10 cellular contexts compared by ENCODE assay signal in the genomic region with DNA sequence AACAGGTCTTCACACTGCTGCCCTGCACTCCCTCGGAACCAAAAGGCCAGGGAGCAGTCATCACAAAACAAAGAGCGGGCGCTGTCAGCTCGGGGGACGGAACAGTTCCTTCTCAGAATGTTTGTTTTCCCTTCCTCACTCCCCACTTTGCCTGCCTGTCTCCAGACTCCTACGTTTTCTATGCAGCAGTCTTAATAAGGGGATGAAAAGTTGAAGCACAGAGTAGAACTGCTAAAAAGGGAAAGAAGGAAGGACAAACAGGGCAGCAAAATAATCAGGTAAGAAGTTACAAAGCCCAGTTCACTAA. TPM values are rescaled to one million over a fixed set of nuclear protein-coding genes. Genes with fewer than 3 reads are reported as not detected.
DNase-seq lines count a peak whose midpoint lies in the region; ATAC-seq, FAIRE-seq and TF ChIP-seq lines count a peak whose summit lies in the region.
"Had no signal": no experiment of that assay in that cellular context is flagged by ENCODE, and none has a peak within 500 bp of the region (broad histone marks: within the 10 kb centered on the region; RNA-seq: fewer than 3 reads in every experiment).

No MANE protein-coding gene starts in this region.

- no peak for ATAC-seq in A549

- 6% methylated on average over 6 of the region's 6 CpGs for WGBS in A549 (ENCODE audit: missing lambda C conversion rate)

- TF ChIP-seq CTCF in A549 (IDR thresholded peaks at IDR 0.05): no peak
- no peak for TF ChIP-seq CTCF in Loucy (conservative IDR thresholded peaks at IDR 0.05; ENCODE audit: low read length)
- TF ChIP-seq CTCF in dorsolateral prefrontal cortex (IDR thresholded peaks at IDR 0.05 in 54 of 56, conservative IDR thresholded peaks at IDR 0.05 in 2 of 56; ENCODE audit: low read depth in 1 of 56, partially characterized antibody in 56 of 56): no peak

- intact Hi-C loops in dorsolateral prefrontal cortex (cut with DNase I): loop anchor here in 1 of 2 donors (5.0 kb wide), 1 partner anchor 40 kb away; no protein-coding TSS in a partner anchor

- peaks cover 36% of the 10 kb centered on the region for H3K27me3 ChIP-seq in Loucy (ENCODE audit: insufficient read depth, low read length, poor library complexity, severe bottlenecking)
- H3K27me3 ChIP-seq in dorsolateral prefrontal cortex: peaks cover 0 to 35% (median 0%) of the 10 kb centered on the region in 45 donors
- no peaks in the 10 kb centered on the region for H3K27me3 ChIP-seq in muscle layer of colon (ENCODE audit: control insufficient read depth in 1 of 2, insufficient read depth in 2 of 2, low read length in 2 of 2)

- H3K36me3 ChIP-seq in Loucy (ENCODE audit: insufficient read depth, low read length): no peaks in the 10 kb centered on the region
- H3K36me3 ChIP-seq in muscle layer of colon (ENCODE audit: insufficient read depth, low read length): no peaks in the 10 kb centered on the region

- peaks cover 10% of the 10 kb centered on the region; the same call in 1 of the 2 replicates for H3F3A ChIP-seq in Loucy (ENCODE audit: low read depth)

- TF ChIP-seq POLR2A in A549 (IDR thresholded peaks at IDR 0.05; ENCODE audit: low read length): no peak

- H3K79me2 ChIP-seq in Loucy (ENCODE audit: insufficient read depth, low read length): no peaks in the 10 kb centered on the region

- DNase-seq in A549 (ENCODE audit: low read depth in 1 of 2, low spot score in 1 of 2): no peak
- peak in 1 of 10 donors; percentile 22 for DNase-seq in dorsolateral prefrontal cortex
- DNase-seq in AG20443 (ENCODE audit: low spot score): no peak
- no peak for DNase-seq in stimulated activated CD4-positive, alpha-beta T cell treated with anti-CD3 and anti-CD28 coated beads, Interleukin-4, amount 100 ng/mL, for 4 hours
- DNase-seq in SHP77 treated with DMSO at 0.1 percent for 48 hours (lab: John Stamatoyannopoulos, UW): no peak
- DNase-seq in NCI-H510A treated with DMSO at 0.1 percent for 48 hours (lab: John Stamatoyannopoulos, UW): no peak
- DNase-seq: NCI-H1048 had no signal

- H3K9ac ChIP-seq in Loucy (ENCODE audit: low read depth, low read length, poor library complexity, severe bottlenecking) (no peak overlapping the region), muscle layer of colon (ENCODE audit: low read length) (peak overlapping the region; percentile 67)

- TF ChIP-seq EP300 in A549 (IDR thresholded peaks at IDR 0.05): no peak

- H3K4me1 ChIP-seq in A549 (peaks cover 16% of the 10 kb centered on the region), Loucy (ENCODE audit: insufficient read depth, low read length, poor library complexity, severe bottlenecking) (peaks cover 12% of the 10 kb centered on the region), muscle layer of colon (ENCODE audit: insufficient read depth, low read length) (peaks cover 17% of the 10 kb centered on the region)

- POLR2A ChIA-PET in A549 (lab: Yijun Ruan, JAX): no interaction called here

- H3K4me3 ChIP-seq in A549 (peak overlapping the region; percentile 82), Loucy (ENCODE audit: low read length, poor library complexity, severe bottlenecking) (peak overlapping the region; percentile 61), dorsolateral prefrontal cortex (peak overlapping the region; percentile 42 to 93 (median 77)), muscle layer of colon (ENCODE audit: low read depth in 1 of 2, low read length in 2 of 2) (peak overlapping the region; percentile 84 to 91)

- H3K9me2 ChIP-seq in Loucy (replicated peaks; ENCODE audit: low read depth, low read length): no peaks in the 10 kb centered on the region

- no peaks in the 10 kb centered on the region for H4K20me1 ChIP-seq in Loucy (ENCODE audit: insufficient read depth, low read length, poor library complexity, severe bottlenecking)

- H3K9me3 ChIP-seq in A549 (no peaks in the 10 kb centered on the region), Loucy (ENCODE audit: insufficient read depth, low read depth, low read length) (no peaks in the 10 kb centered on the region), muscle layer of colon (ENCODE audit: low read length) (no peaks in the 10 kb centered on the region)

- no peak for TF ChIP-seq RAD21 in A549 (conservative IDR thresholded peaks at IDR 0.05 in 1 of 2, IDR thresholded peaks at IDR 0.05 in 1 of 2)

- CTCF ChIA-PET in A549 (lab: Yijun Ruan, JAX): no interaction called here

- no peak for FAIRE-seq in A549 (lab: Jason Lieb, UNC)
- FAIRE-seq: endometrium had no signal

- H3K4me2 ChIP-seq in A549: peak overlapping the region; percentile 83
- peak overlapping the region; percentile 68 for H3K4me2 ChIP-seq in Loucy (ENCODE audit: low read depth, low read length, poor library complexity, severe bottlenecking)

- H2AFZ ChIP-seq in Loucy (ENCODE audit: low read length): peak overlapping the region; percentile 79

- H3K27ac ChIP-seq in A549 (peak overlapping the region; percentile 82 to 92), dorsolateral prefrontal cortex (peak overlapping the region in 51 of 59 donors; percentile 1 to 83 (median 62)), muscle layer of colon (ENCODE audit: low read depth, low read length) (peak overlapping the region; percentile 68)

TF ChIP-seq in A549, 52 proteins besides CTCF, POLR2A, EP300 and RAD21:
- TF ChIP-seq, protein P1, sequence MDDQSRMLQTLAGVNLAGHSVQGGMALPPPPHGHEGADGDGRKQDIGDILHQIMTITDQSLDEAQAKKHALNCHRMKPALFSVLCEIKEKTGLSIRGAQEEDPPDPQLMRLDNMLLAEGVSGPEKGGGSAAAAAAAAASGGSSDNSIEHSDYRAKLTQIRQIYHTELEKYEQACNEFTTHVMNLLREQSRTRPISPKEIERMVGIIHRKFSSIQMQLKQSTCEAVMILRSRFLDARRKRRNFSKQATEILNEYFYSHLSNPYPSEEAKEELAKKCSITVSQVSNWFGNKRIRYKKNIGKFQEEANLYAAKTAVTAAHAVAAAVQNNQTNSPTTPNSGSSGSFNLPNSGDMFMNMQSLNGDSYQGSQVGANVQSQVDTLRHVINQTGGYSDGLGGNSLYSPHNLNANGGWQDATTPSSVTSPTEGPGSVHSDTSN (IDR thresholded peaks at IDR 0.05): no peak
- TF ChIP-seq HOXB13 (CRISPR knock-in tag; IDR thresholded peaks at IDR 0.05; ENCODE audit: low read depth): no peak
- no peak for TF ChIP-seq ESRRA (IDR thresholded peaks at IDR 0.05; ENCODE audit: borderline replicate concordance, low read length)
- TF ChIP-seq JUN (IDR thresholded peaks at IDR 0.05): no peak
- no peak for TF ChIP-seq RCOR1 (IDR thresholded peaks at IDR 0.05; ENCODE audit: low read depth, low read length)
- TF ChIP-seq, protein P2, sequence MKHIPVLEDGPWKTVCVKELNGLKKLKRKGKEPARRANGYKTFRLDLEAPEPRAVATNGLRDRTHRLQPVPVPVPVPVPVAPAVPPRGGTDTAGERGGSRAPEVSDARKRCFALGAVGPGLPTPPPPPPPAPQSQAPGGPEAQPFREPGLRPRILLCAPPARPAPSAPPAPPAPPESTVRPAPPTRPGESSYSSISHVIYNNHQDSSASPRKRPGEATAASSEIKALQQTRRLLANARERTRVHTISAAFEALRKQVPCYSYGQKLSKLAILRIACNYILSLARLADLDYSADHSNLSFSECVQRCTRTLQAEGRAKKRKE (CRISPR knock-in tag; IDR thresholded peaks at IDR 0.05; ENCODE audit: low read depth): no peak
- TF ChIP-seq BHLHE40 (IDR thresholded peaks at IDR 0.05; ENCODE audit: low read depth, low read length): no peak
- no peak for TF ChIP-seq MYC (IDR thresholded peaks at IDR 0.05; ENCODE audit: borderline replicate concordance, low read length)
- TF ChIP-seq HOXA7 (CRISPR knock-in tag; IDR thresholded peaks at IDR 0.05): no peak
- TF ChIP-seq, protein P3, sequence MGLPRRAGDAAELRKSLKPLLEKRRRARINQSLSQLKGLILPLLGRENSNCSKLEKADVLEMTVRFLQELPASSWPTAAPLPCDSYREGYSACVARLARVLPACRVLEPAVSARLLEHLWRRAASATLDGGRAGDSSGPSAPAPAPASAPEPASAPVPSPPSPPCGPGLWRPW (IDR thresholded peaks at IDR 0.05): no peak
- no peak for TF ChIP-seq CBX2 (IDR thresholded peaks at IDR 0.05; ENCODE audit: borderline replicate concordance, low read depth)
- no peak for TF ChIP-seq FOSL2 (IDR thresholded peaks at IDR 0.05)
- TF ChIP-seq FOSL2 (CRISPR knock-in tag; IDR thresholded peaks at IDR 0.05): no peak
- TF ChIP-seq FOXS1 (CRISPR knock-in tag; IDR thresholded peaks at IDR 0.05): no peak
- no peak for TF ChIP-seq HDAC2 (IDR thresholded peaks at IDR 0.05)
- TF ChIP-seq KDM1A (IDR thresholded peaks at IDR 0.05; ENCODE audit: low read depth): no peak
- no peak for TF ChIP-seq RARB (CRISPR knock-in tag; IDR thresholded peaks at IDR 0.05)
- TF ChIP-seq, protein P4, sequence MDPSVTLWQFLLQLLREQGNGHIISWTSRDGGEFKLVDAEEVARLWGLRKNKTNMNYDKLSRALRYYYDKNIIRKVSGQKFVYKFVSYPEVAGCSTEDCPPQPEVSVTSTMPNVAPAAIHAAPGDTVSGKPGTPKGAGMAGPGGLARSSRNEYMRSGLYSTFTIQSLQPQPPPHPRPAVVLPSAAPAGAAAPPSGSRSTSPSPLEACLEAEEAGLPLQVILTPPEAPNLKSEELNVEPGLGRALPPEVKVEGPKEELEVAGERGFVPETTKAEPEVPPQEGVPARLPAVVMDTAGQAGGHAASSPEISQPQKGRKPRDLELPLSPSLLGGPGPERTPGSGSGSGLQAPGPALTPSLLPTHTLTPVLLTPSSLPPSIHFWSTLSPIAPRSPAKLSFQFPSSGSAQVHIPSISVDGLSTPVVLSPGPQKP (IDR thresholded peaks at IDR 0.05; ENCODE audit: low read depth, low read length): no peak

RNA-seq across cellular contexts. Expression of a gene that starts 0.7 kb away (rescaled TPM):
- 7.8 and 16.1 TPM in 2 replicates for polyA plus RNA-seq in A549 (2011; rRNA removed)
- polyA plus RNA-seq in A549 (2012; cell fraction: cytosol; rRNA removed): 11.3 and 15.6 TPM in 2 replicates
- 15.2 and 18.9 TPM in 2 replicates for polyA plus RNA-seq in A549 (2012; cell fraction: nucleus; rRNA removed)
- polyA plus RNA-seq in A549 (2017; fragmentation: RNase III; extraction: RNeasy Plus Mini Kit Qiagen cat#74134 plus additional on column Dnase treatment): 6.6 to 9.4 TPM (median 9.4 TPM) in 3 replicates
- polyA minus RNA-seq in A549 (2011; rRNA and poly(A)+ RNA removed): 38.0 and 47.8 TPM in 2 replicates
- 10 to 100 TPM in 108 of 120 experiments, 1 to 10 TPM in 12; 7.9 to 19.9 (median 13.2) TPM for total RNA-seq in dorsolateral prefrontal cortex

RNA-seq across cellular contexts. Expression of a gene that starts 41.3 kb away (rescaled TPM):
- 47.5 and 70.7 TPM in 2 replicates for polyA plus RNA-seq in A549 (2011; rRNA removed)
- 12.3 and 14.5 TPM in 2 replicates for polyA plus RNA-seq in A549 (2012; cell fraction: cytosol; rRNA removed)
- 4.2 and 5.9 TPM in 2 replicates for polyA plus RNA-seq in A549 (2012; cell fraction: nucleus; rRNA removed)
- 31.6 to 38.3 TPM (median 34.4 TPM) in 3 replicates for polyA plus RNA-seq in A549 (2017; fragmentation: RNase III; extraction: RNeasy Plus Mini Kit Qiagen cat#74134 plus additional on column Dnase treatment)
- polyA minus RNA-seq in A549 (2011; rRNA and poly(A)+ RNA removed): 9.3 and 11.9 TPM in 2 replicates
- total RNA-seq in dorsolateral prefrontal cortex: 10 to 100 TPM; 14.6 to 51.2 (median 34.7) TPM
